21 cellular contexts compared by ENCODE assay signal in genomic region chr18:77271720-77272481, GRCh38. TPM values are rescaled to one million over a fixed set of nuclear protein-coding genes. Genes with fewer than 3 reads are reported as not detected.
A peak's percentile ranks its signal among the peaks of the same experiment; 100 is the strongest.
DNase-seq lines count a peak whose midpoint lies in the region; TF ChIP-seq lines count a peak whose summit lies in the region.
"Had no signal": no experiment of that assay in that cellular context is flagged by ENCODE, and none has a peak within 500 bp of the region (broad histone marks: within the 10 kb centered on the region; RNA-seq: fewer than 3 reads in every experiment).

No MANE protein-coding gene starts in this region.

- H3K27me3 ChIP-seq in HUES6 (ENCODE audit: control insufficient read depth, insufficient read depth, low read length) (no peaks in the 10 kb centered on the region), uterus (no peaks in the 10 kb centered on the region)
- H3K27me3 ChIP-seq: testis had no signal

- H3K4me3 ChIP-seq in HUES6 (ENCODE audit: low read depth, low read length) (peak overlapping the region; percentile 19), uterus (no peak overlapping the region)
- H3K4me3 ChIP-seq: smooth muscle cell, testis had no signal

- TF ChIP-seq CTCF in uterus (IDR thresholded peaks at IDR 0.05) = no peak

- peaks cover 4% of the 10 kb centered on the region for H3K9me3 ChIP-seq in HUES6 (ENCODE audit: control insufficient read depth, insufficient read depth, low read depth, low read length)
- no peaks in the 10 kb centered on the region for H3K9me3 ChIP-seq in uterus
- H3K9me3 ChIP-seq: testis had no signal

- H3K36me3 ChIP-seq in HUES6 (ENCODE audit: control insufficient read depth, insufficient read depth, low read length) (no peaks in the 10 kb centered on the region), uterus (no peaks in the 10 kb centered on the region)

- H3K4me1 ChIP-seq in HUES6 (ENCODE audit: control insufficient read depth, insufficient read depth, low read length) = peaks cover 26% of the 10 kb centered on the region
- H3K4me1 ChIP-seq in uterus = no peaks in the 10 kb centered on the region
- H3K4me1 ChIP-seq: testis had no signal

- intact Hi-C loops in head of caudate nucleus (cut with DNase I) (no loop called here), uterus (cut with DNase I; ENCODE audit: low total_unique reads) (no loop called here)

- peak overlapping the region; percentile 84 for H3K27ac ChIP-seq in HUES6 (ENCODE audit: low read depth, low read length)
- H3K27ac ChIP-seq in uterus = no peak overlapping the region
- H3K27ac ChIP-seq: testis had no signal

- peak overlapping the region; percentile 68 for H3K9ac ChIP-seq in HUES6 (ENCODE audit: low read length)

- TF ChIP-seq POLR2A in uterus (IDR thresholded peaks at IDR 0.05) = no peak

- DNase-seq in Daoy (ENCODE audit: low read depth) (peak; percentile 61), brain pericyte (ENCODE audit: low read depth, low spot score) (peak; percentile 12), iris pigment epithelial cell (ENCODE audit: low read depth) (peak; percentile 76), dedifferentiated amniotic fluid mesenchymal stem cell (ENCODE audit: extremely low spot score) (no peak), head of caudate nucleus (no peak), CD1c-positive myeloid dendritic cell (ENCODE audit: extremely low spot score) (no peak), uterus (no peak)
- DNase-seq: activated B cell treated with CpG ODN at 0.5 μM for 24 hours; activated CD8-positive, alpha-beta T cell treated with anti-CD3 and anti-CD28 coated beads, Interleukin-2, amount 10 ng/mL, durations not matched to agents 7 days and 5 days; activated naive CD8-positive, alpha-beta T cell treated with anti-CD3 and anti-CD28 coated beads, Interleukin-2, amount 10 ng/mL, durations not matched to agents 7 days and 5 days; activated T-cell treated with anti-CD3 and anti-CD28 coated beads, Interleukin-2, amount 50 U/mL, for 72 hours; AML-193; cerebellar nuclear complex; foreskin melanocyte; NCI-H1417 treated with DMSO at 0.1 percent for 48 hours; NCI-H226; posterior cingulate gyrus; testis had no signal

RNA-seq across cellular contexts. Expression of gene GALR1, which starts 22.3 kb away (rescaled TPM):
- total RNA-seq in Daoy (2014; rRNA removed; shearing (Covaris generic)) = not detected in 2 replicates
- total RNA-seq in uterus = under 1 TPM in 1 of 4 donors, not detected in 3; 0.21 TPM
- total RNA-seq: activated B cell treated with CpG ODN at 0.5 μM for 24 hours; activated CD8-positive, alpha-beta T cell treated with anti-CD3 and anti-CD28 coated beads, Interleukin-2, amount 10 ng/mL, durations not matched to agents 7 days and 5 days; activated naive CD8-positive, alpha-beta T cell treated with anti-CD3 and anti-CD28 coated beads, Interleukin-2, amount 10 ng/mL, durations not matched to agents 7 days and 5 days; activated T-cell treated with anti-CD3 and anti-CD28 coated beads, Interleukin-2, amount 50 U/mL, for 72 hours; liver; smooth muscle cell had no signal

Comparison
In these comparisons a context has a peak if more than half of its experiments do, and no peak if none do; other contexts are left out.
1. DNase-seq: peak in Daoy (single experiment), brain pericyte (single experiment) and iris pigment epithelial cell (single experiment); none in dedifferentiated amniotic fluid mesenchymal stem cell (single experiment), head of caudate nucleus (0 of 42), CD1c-positive myeloid dendritic cell (single experiment) and uterus (0 of 2).